Comparison of ENCODE assay signal across 2 cellular contexts in genomic region chr14:73562256-73562655, GRCh38.
TF ChIP-seq lines count a peak whose summit lies in the region.

No MANE protein-coding gene starts in this region.

TF ChIP-seq in HEK293, 187 proteins besides CTCF, POLR2A, EP300 and RAD21:
- peak; percentile 44; the same call in 1 of the 2 replicates for TF ChIP-seq ZNF433 (tag by site-specific recombination; IDR thresholded peaks at IDR 0.05; ENCODE audit: low read depth)
- peak; percentile 41 for TF ChIP-seq SETDB1 (IDR thresholded peaks at IDR 0.05; ENCODE audit: insufficient read length, low read length)

TF ChIP-seq in HepG2, 621 proteins besides CTCF, POLR2A, EP300 and RAD21:
- peak; percentile 95 for TF ChIP-seq ZNF33A (CRISPR knock-in tag; IDR thresholded peaks at IDR 0.05; ENCODE audit: borderline replicate concordance)
